Comparison of ENCODE assay signal across 1 cellular context in the genomic region with DNA sequence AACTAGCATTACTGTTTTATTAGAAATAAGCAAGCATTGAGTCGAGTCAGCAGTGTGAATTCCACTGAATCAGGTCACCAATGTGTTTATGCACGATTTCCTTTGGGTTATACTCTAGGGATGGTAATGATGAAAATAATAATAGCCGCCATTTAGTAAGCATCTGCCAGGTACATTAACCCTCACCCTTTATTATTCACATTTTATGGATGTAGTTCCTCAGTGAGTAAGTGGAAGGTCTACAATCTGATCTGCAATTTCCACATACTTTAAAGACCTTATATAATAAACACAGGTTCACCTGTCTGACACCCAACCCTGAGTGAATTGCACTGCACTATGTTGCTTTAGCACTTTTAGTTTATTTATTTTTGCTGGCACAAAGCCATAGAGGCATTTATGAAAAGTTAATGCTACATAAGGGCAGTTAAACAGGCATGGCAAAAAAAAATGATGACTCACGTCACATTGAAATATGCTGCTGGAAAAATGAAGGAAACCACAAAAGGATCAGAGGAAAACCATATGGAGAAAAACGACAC.
TF ChIP-seq lines count a peak whose summit lies in the region.

No MANE protein-coding gene starts in this region.

TF ChIP-seq in HEK293, 187 proteins besides CTCF, POLR2A, EP300 and RAD21 (continued from another document):
- TF ChIP-seq, protein P1, sequence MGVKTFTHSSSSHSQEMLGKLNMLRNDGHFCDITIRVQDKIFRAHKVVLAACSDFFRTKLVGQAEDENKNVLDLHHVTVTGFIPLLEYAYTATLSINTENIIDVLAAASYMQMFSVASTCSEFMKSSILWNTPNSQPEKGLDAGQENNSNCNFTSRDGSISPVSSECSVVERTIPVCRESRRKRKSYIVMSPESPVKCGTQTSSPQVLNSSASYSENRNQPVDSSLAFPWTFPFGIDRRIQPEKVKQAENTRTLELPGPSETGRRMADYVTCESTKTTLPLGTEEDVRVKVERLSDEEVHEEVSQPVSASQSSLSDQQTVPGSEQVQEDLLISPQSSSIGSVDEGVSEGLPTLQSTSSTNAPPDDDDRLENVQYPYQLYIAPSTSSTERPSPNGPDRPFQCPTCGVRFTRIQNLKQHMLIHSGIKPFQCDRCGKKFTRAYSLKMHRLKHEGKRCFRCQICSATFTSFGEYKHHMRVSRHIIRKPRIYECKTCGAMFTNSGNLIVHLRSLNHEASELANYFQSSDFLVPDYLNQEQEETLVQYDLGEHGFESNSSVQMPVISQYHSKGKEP (tag by site-specific recombination; IDR thresholded peaks at IDR 0.05), result peak; percentile 86
- peak; percentile 31; the same call in 1 of the 2 replicates for TF ChIP-seq ZNF184 (tag by site-specific recombination; IDR thresholded peaks at IDR 0.05)
- TF ChIP-seq ZNF843 (tag by site-specific recombination; IDR thresholded peaks at IDR 0.05), result peak; percentile 41; the same call in 1 of the 2 replicates
- TF ChIP-seq IKZF3 (tag by site-specific recombination; IDR thresholded peaks at IDR 0.05), result 0 out of 2 replicates have a peak, but pooled peaks have one; percentile 26
- TF ChIP-seq ZNF366 (tag by site-specific recombination; conservative IDR thresholded peaks at IDR 0.05), result 0 out of 2 replicates have a peak, but pooled peaks have one; percentile 18
- 0 out of 2 replicates have a peak, but pooled peaks have one; percentile 11 for TF ChIP-seq ZNF10 (tag by site-specific recombination; IDR thresholded peaks at IDR 0.05)
- 0 out of 2 replicates have a peak, but pooled peaks have one; percentile 33 for TF ChIP-seq WT1 (tag by site-specific recombination; IDR thresholded peaks at IDR 0.05)
- 0 out of 2 replicates have a peak, but pooled peaks have one; percentile 35 for TF ChIP-seq KLF10 (tag by site-specific recombination; IDR thresholded peaks at IDR 0.05)
- TF ChIP-seq, protein P2, sequence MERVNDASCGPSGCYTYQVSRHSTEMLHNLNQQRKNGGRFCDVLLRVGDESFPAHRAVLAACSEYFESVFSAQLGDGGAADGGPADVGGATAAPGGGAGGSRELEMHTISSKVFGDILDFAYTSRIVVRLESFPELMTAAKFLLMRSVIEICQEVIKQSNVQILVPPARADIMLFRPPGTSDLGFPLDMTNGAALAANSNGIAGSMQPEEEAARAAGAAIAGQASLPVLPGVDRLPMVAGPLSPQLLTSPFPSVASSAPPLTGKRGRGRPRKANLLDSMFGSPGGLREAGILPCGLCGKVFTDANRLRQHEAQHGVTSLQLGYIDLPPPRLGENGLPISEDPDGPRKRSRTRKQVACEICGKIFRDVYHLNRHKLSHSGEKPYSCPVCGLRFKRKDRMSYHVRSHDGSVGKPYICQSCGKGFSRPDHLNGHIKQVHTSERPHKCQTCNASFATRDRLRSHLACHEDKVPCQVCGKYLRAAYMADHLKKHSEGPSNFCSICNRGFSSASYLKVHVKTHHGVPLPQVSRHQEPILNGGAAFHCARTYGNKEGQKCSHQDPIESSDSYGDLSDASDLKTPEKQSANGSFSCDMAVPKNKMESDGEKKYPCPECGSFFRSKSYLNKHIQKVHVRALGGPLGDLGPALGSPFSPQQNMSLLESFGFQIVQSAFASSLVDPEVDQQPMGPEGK (tag by site-specific recombination; IDR thresholded peaks at IDR 0.05), result no peak
- no peak for TF ChIP-seq ZSCAN16 (tag by site-specific recombination; IDR thresholded peaks at IDR 0.05)
